19 cellular contexts compared by ENCODE assay signal in the genomic region with DNA sequence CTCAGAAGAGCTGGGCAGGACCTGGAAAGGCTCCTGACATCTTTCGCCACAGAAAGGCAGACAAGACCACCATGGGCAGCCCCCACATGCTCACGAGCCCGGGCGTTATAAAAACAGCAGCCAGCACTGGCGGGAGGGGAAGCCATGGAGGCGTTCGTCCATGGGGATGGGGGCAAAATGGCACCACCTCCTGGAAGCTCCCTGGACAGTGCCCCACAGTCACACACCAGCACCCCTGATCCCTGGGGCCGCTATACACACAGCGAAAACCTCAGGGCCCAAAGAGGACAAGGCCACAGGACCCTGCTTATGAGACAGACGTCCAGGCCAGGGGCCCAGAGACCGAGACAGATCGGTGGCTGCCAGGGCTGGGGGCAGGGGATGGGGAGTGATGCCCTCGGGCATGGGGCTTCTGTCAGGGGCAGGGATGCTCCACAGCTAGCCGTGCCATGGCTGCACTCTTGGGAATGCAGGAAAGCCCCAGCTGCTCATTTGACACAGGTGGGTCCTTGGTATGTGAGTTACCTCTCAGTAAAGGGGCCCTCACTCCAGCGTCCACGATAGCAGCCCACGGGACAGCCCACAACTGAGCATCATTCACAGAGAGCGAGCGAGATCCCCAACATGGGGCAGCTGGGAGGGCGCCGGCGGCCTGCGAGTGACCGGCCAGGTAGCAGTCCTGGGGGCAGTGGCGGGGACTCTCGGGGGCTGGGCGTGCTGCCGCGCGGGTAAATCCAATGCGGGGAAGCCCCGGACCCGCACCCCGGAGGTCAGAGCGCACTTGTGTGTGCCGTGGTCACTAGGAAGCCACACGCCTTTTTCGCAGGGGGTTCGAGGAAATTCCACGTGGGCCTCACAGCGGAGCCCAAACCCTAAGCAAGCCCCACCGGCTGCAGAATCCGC. TPM values are rescaled to one million over a fixed set of nuclear protein-coding genes. Genes with fewer than 3 reads are reported as not detected.
DNase-seq lines count a peak whose midpoint lies in the region; ATAC-seq, FAIRE-seq and TF ChIP-seq lines count a peak whose summit lies in the region.
"Had no signal": no experiment of that assay in that cellular context is flagged by ENCODE, and none has a peak within 500 bp of the region (broad histone marks: within the 10 kb centered on the region; RNA-seq: fewer than 3 reads in every experiment).

No MANE protein-coding gene starts in this region.

- DNase-seq in CD14-positive monocyte (ENCODE audit: low spot score) (no peak), substantia nigra (lab: John Stamatoyannopoulos, UW) (no peak), GM19239 (ENCODE audit: insufficient read length, low spot score) (no peak)
- no peak for DNase-seq in activated T-cell treated with anti-CD3 and anti-CD28 coated beads, Interleukin-2, amount 50 U/mL, for 1 hour
- DNase-seq in activated T-cell treated with anti-CD3 and anti-CD28 coated beads, Interleukin-2, amount 50 U/mL, for 4 hours = no peak
- DNase-seq: DMS79, GOT3, NCI-H187 treated with DMSO at 0.1 percent for 48 hours, NCI-H226, NCI-H524, NCI-H82, OCI-M1, SHP77 treated with DMSO at 0.1 percent for 48 hours had no signal

- H3K4me3 ChIP-seq in mononuclear cell (ENCODE audit: low read length) = peak overlapping the region; percentile 46
- H3K4me3 ChIP-seq: K562 had no signal

- H3K9me3 Mint-ChIP-seq in CD14-positive monocyte = peaks cover 3 to 12% (median 9%) of the 10 kb centered on the region in 7 donors
- peaks cover 6% of the 10 kb centered on the region for H3K9me3 Mint-ChIP-seq in dendritic cell treated with granulocyte-macrophage colony-stimulating factor and Interleukin-4, amounts not matched to agents 40 ng/mL and 50 ng/mL, for 4 days
- no peaks in the 10 kb centered on the region for H3K9me3 Mint-ChIP-seq in activated T-cell treated with anti-CD3 and anti-CD28 coated beads, Interleukin-2, amount 50 U/mL, for 4 hours

- ATAC-seq in activated T-cell treated with anti-CD3 and anti-CD28 coated beads, Interleukin-2, amount 50 U/mL, for 4 hours = no peak
- ATAC-seq: K562 had no signal

- peaks cover 0 to 11% (median 0%) of the 10 kb centered on the region in 3 donors for H3K27me3 Mint-ChIP-seq in CD14-positive monocyte (ENCODE audit: low read depth in 3 of 3)
- peaks cover 21% of the 10 kb centered on the region for H3K27me3 Mint-ChIP-seq in dendritic cell treated with granulocyte-macrophage colony-stimulating factor and Interleukin-4, amounts not matched to agents 40 ng/mL and 50 ng/mL, for 4 days
- peaks cover 18% of the 10 kb centered on the region for H3K27me3 Mint-ChIP-seq in activated T-cell treated with anti-CD3 and anti-CD28 coated beads, Interleukin-2, amount 50 U/mL, for 4 hours (ENCODE audit: low read depth)

- peaks cover 24% of the 10 kb centered on the region for H3K4me1 Mint-ChIP-seq in CD14-positive monocyte
- H3K4me1 Mint-ChIP-seq in dendritic cell treated with granulocyte-macrophage colony-stimulating factor and Interleukin-4, amounts not matched to agents 40 ng/mL and 50 ng/mL, for 4 days (ENCODE audit: low read depth) = peaks cover 49% of the 10 kb centered on the region
- H3K4me1 Mint-ChIP-seq in activated T-cell treated with anti-CD3 and anti-CD28 coated beads, Interleukin-2, amount 50 U/mL, for 4 hours (ENCODE audit: low read depth) = peaks cover 4% of the 10 kb centered on the region

- peak overlapping the region; percentile 35 to 66 for H3K4me3 Mint-ChIP-seq in CD14-positive monocyte
- peak overlapping the region; percentile 70 for H3K4me3 Mint-ChIP-seq in dendritic cell treated with granulocyte-macrophage colony-stimulating factor and Interleukin-4, amounts not matched to agents 40 ng/mL and 50 ng/mL, for 4 days
- H3K4me3 Mint-ChIP-seq in activated T-cell treated with anti-CD3 and anti-CD28 coated beads, Interleukin-2, amount 50 U/mL, for 4 hours = no peak overlapping the region

- no peak for FAIRE-seq in GM19239 (lab: Jason Lieb, UNC)
- FAIRE-seq: GM12892, GM18507, K562 had no signal

- H3K27ac Mint-ChIP-seq in CD14-positive monocyte = peak overlapping the region in 3 of 7 donors; percentile 37 to 64 (median 50)
- H3K27ac Mint-ChIP-seq in dendritic cell treated with granulocyte-macrophage colony-stimulating factor and Interleukin-4, amounts not matched to agents 40 ng/mL and 50 ng/mL, for 4 days = peak overlapping the region; percentile 75

- peaks cover 17% of the 10 kb centered on the region for H3K4me1 ChIP-seq in mononuclear cell (ENCODE audit: insufficient read depth, low read length)

- peak overlapping the region; percentile 57 for H3K27ac ChIP-seq in substantia nigra (ENCODE audit: low read depth, low read length, poor library complexity, severe bottlenecking)
- H3K27ac ChIP-seq: C4-2B had no signal

- peaks cover 4 to 15% of the 10 kb centered on the region in 2 donors for H3K36me3 Mint-ChIP-seq in CD14-positive monocyte
- peaks cover 7% of the 10 kb centered on the region for H3K36me3 Mint-ChIP-seq in dendritic cell treated with granulocyte-macrophage colony-stimulating factor and Interleukin-4, amounts not matched to agents 40 ng/mL and 50 ng/mL, for 4 days (ENCODE audit: low read depth)
- no peaks in the 10 kb centered on the region for H3K36me3 Mint-ChIP-seq in activated T-cell treated with anti-CD3 and anti-CD28 coated beads, Interleukin-2, amount 50 U/mL, for 4 hours (ENCODE audit: insufficient read depth)

- no peak for TF ChIP-seq CTCF in CD14-positive monocyte (IDR thresholded peaks at IDR 0.05)

- intact Hi-C loops in CD14-positive monocyte (cut with micrococcal nuclease) = no loop called here
- intact Hi-C loops in dendritic cell treated with granulocyte-macrophage colony-stimulating factor and Interleukin-4, amounts not matched to agents 40 ng/mL and 50 ng/mL, for 4 days (cut with micrococcal nuclease) = no loop called here

- no peaks in the 10 kb centered on the region for H3K27me3 ChIP-seq in mononuclear cell (ENCODE audit: insufficient read depth, low read length)

- no peaks in the 10 kb centered on the region for H3K9me3 ChIP-seq in mononuclear cell (ENCODE audit: low read depth, low read length)

RNA-seq across cellular contexts. Expression of a gene that starts 6.4 kb away (rescaled TPM):
- not detected for polyA plus RNA-seq in CD14-positive monocyte
- not detected for total RNA-seq in mononuclear cell
- not detected for total RNA-seq in activated T-cell treated with anti-CD3 and anti-CD28 coated beads, Interleukin-2, amount 50 U/mL, for 4 hours
- total RNA-seq: K562 had no signal
- polyA plus RNA-seq: K562 had no signal

RNA-seq across cellular contexts. Expression of a gene that starts 7.1 kb away (rescaled TPM):
- 1 to 10 TPM in 1 of 2 donors, under 1 TPM in 1; 0.93 to 2.0 TPM for polyA plus RNA-seq in CD14-positive monocyte
- total RNA-seq in mononuclear cell = 2.0 TPM
- total RNA-seq in activated T-cell treated with anti-CD3 and anti-CD28 coated beads, Interleukin-2, amount 50 U/mL, for 4 hours = 1 to 10 TPM in 1 of 3 donors, under 1 TPM in 2; 0.46 to 3.8 (median 0.87) TPM
